ENCODE assay signal across 8 cellular contexts in genomic region chr7:34031156-34031555, GRCh38.
"Had no signal": no experiment of that assay in that cellular context is flagged by ENCODE, and none has a peak within 500 bp of the region (broad histone marks: within the 10 kb centered on the region; RNA-seq: fewer than 3 reads in every experiment).

No MANE protein-coding gene starts in this region.

- H3K4me3 ChIP-seq: GM23248, K562 had no signal

- H3K9ac ChIP-seq: GM23248 had no signal

- H3K27ac ChIP-seq: GM23248 had no signal

- FAIRE-seq: HTR-8/SVneo, K562 had no signal

- H2AFZ ChIP-seq: GM23248 had no signal

- ATAC-seq: K562 had no signal

- DNase-seq: GM23248, GOT3, H7, HCEC 1CT, IMR-90, KG1 had no signal
